Comparison of ENCODE assay signal across 13 cellular contexts in the genomic region with DNA sequence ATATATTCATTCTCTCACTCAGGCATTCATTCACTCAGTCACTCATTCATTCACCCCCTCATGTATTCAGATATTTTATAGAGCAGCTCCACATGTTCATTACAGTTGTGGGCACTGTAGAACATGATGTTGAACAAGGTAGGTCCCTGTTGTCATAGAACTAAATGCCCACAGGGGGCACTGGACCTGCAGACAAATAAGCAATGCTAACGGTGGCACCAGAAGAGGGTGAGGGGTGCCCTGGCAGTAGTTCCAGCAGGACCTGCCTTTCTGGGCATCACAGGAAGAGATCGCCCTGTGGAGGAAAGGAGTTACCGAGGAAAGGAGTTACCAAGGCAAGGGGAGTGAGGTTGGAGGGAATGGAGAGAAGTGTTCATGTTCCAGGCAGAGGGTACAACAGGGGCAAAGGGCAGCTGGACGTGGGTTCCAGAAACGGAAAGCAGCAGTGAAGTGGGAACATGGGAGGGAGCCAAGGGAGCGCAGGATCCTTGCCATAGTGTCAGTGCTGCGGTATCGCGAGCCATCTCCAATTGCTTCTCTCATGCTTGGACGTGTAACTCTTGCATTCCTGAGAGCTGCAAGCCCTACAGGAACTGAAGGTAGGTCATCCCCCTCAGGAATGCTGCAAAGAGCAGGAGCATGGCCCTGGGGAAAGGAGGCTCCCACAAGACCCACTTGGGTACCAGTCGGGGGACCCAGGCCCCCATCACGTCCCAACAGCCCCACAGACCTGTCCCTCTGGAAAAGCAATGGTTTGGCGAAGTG.
DNase-seq lines count a peak whose midpoint lies in the region; ATAC-seq and TF ChIP-seq lines count a peak whose summit lies in the region.
"Had no signal": no experiment of that assay in that cellular context is flagged by ENCODE, and none has a peak within 500 bp of the region (broad histone marks: within the 10 kb centered on the region; RNA-seq: fewer than 3 reads in every experiment).

No MANE protein-coding gene starts in this region.

- H3K4me3 ChIP-seq in suprapubic skin (peak overlapping the region; percentile 30), sigmoid colon (no peak overlapping the region)
- H3K4me3 ChIP-seq: BLaER1, pancreas had no signal

- peak overlapping the region; percentile 34 to 53 for H3K4me3 Mint-ChIP-seq in activated T-cell treated with anti-CD3 and anti-CD28 coated beads, Interleukin-2, amount 50 U/mL, for 72 hours
- H3K4me3 Mint-ChIP-seq in activated T-cell treated with anti-CD3 and anti-CD28 coated beads, Interleukin-2, amount 50 U/mL, for 24 hours, result no peak overlapping the region
- H3K4me3 Mint-ChIP-seq in chondrocyte (ENCODE audit: unreplicated experiment), result no peak overlapping the region

- ATAC-seq in activated T-cell treated with anti-CD3 and anti-CD28 coated beads, Interleukin-2, amount 50 U/mL, for 72 hours (replicated peaks in 1 of 2), result no peak
- ATAC-seq: pancreas had no signal

- H3K4me1 ChIP-seq in suprapubic skin (peaks cover 12% of the 10 kb centered on the region), sigmoid colon (no peaks in the 10 kb centered on the region)
- H3K4me1 ChIP-seq: pancreas had no signal

- DNase-seq in activated T-cell treated with anti-CD3 and anti-CD28 coated beads, Interleukin-2, amount 50 U/mL, for 72 hours, result no peak
- no peak for DNase-seq in activated T-cell treated with anti-CD3 and anti-CD28 coated beads, Interleukin-2, amount 50 U/mL, for 24 hours
- peak; percentile 24 for DNase-seq in MV-4-11 (lab: John Stamatoyannopoulos, UW)
- DNase-seq in chondrocyte (ENCODE audit: low spot score), result no peak
- DNase-seq in suprapubic skin (ENCODE audit: low spot score in 2 of 2), result no peak
- DNase-seq in sigmoid colon, result no peak
- DNase-seq in DMS53 treated with DMSO at 0.1 percent for 48 hours (lab: John Stamatoyannopoulos, UW; ENCODE audit: unreplicated experiment), result no peak
- no peak for DNase-seq in NCI-H345 treated with DMSO at 0.1 percent for 48 hours (lab: John Stamatoyannopoulos, UW; ENCODE audit: unreplicated experiment)
- DNase-seq: activated T-cell treated with anti-CD3 and anti-CD28 coated beads for 4 hours, kidney glomerular epithelial cell, NCI-H510A treated with DMSO at 0.1 percent for 48 hours, pancreas had no signal

- TF ChIP-seq CTCF in chondrocyte (IDR thresholded peaks at IDR 0.05), result peak; percentile 46
- TF ChIP-seq CTCF in suprapubic skin (IDR thresholded peaks at IDR 0.05), result no peak
- TF ChIP-seq CTCF in sigmoid colon (IDR thresholded peaks at IDR 0.05), result no peak

- TF ChIP-seq POLR2A in suprapubic skin (IDR thresholded peaks at IDR 0.05), result no peak
- TF ChIP-seq POLR2A in sigmoid colon (IDR thresholded peaks at IDR 0.05), result no peak

- H3K27ac ChIP-seq in suprapubic skin (no peak overlapping the region), sigmoid colon (no peak overlapping the region)
- H3K27ac ChIP-seq: BLaER1, pancreas had no signal

- peaks cover 5 to 6% of the 10 kb centered on the region in 2 donors for H3K9me3 Mint-ChIP-seq in activated T-cell treated with anti-CD3 and anti-CD28 coated beads, Interleukin-2, amount 50 U/mL, for 72 hours
- peaks cover 3% of the 10 kb centered on the region for H3K9me3 Mint-ChIP-seq in activated T-cell treated with anti-CD3 and anti-CD28 coated beads, Interleukin-2, amount 50 U/mL, for 24 hours
- no peaks in the 10 kb centered on the region for H3K9me3 Mint-ChIP-seq in chondrocyte (ENCODE audit: low read depth)

- peak overlapping the region; percentile 40 for H3K27ac Mint-ChIP-seq in activated T-cell treated with anti-CD3 and anti-CD28 coated beads, Interleukin-2, amount 50 U/mL, for 72 hours
- no peak overlapping the region for H3K27ac Mint-ChIP-seq in activated T-cell treated with anti-CD3 and anti-CD28 coated beads, Interleukin-2, amount 50 U/mL, for 24 hours
- H3K27ac Mint-ChIP-seq in chondrocyte (ENCODE audit: unreplicated experiment), result no peak overlapping the region

- WGBS in suprapubic skin, result 45% methylated on average over 13 of the region's 13 CpGs
- 84 to 91% methylated on average over 13 of the region's 13 CpGs for WGBS in sigmoid colon, 2 donors

- H3K36me3 ChIP-seq in suprapubic skin (no peaks in the 10 kb centered on the region), sigmoid colon (no peaks in the 10 kb centered on the region)
- H3K36me3 ChIP-seq: BLaER1, pancreas had no signal

- H3K27me3 Mint-ChIP-seq in activated T-cell treated with anti-CD3 and anti-CD28 coated beads, Interleukin-2, amount 50 U/mL, for 72 hours (ENCODE audit: low read depth), result peaks cover 10% of the 10 kb centered on the region
- peaks cover 8% of the 10 kb centered on the region for H3K27me3 Mint-ChIP-seq in activated T-cell treated with anti-CD3 and anti-CD28 coated beads, Interleukin-2, amount 50 U/mL, for 24 hours
- no peaks in the 10 kb centered on the region for H3K27me3 Mint-ChIP-seq in chondrocyte (ENCODE audit: low read depth)

- peaks cover 6% of the 10 kb centered on the region for H3K4me1 Mint-ChIP-seq in activated T-cell treated with anti-CD3 and anti-CD28 coated beads, Interleukin-2, amount 50 U/mL, for 72 hours (ENCODE audit: low read depth)
- peaks cover 11% of the 10 kb centered on the region for H3K4me1 Mint-ChIP-seq in activated T-cell treated with anti-CD3 and anti-CD28 coated beads, Interleukin-2, amount 50 U/mL, for 24 hours (ENCODE audit: low read depth)
- H3K4me1 Mint-ChIP-seq in chondrocyte (ENCODE audit: low read depth), result peaks cover 2% of the 10 kb centered on the region

- H3K9me3 ChIP-seq in suprapubic skin (no peaks in the 10 kb centered on the region), sigmoid colon (no peaks in the 10 kb centered on the region)
- H3K9me3 ChIP-seq: BLaER1, pancreas had no signal

- intact Hi-C loops in sigmoid colon (cut with DNase I), result no loop called here

- H3K36me3 Mint-ChIP-seq in activated T-cell treated with anti-CD3 and anti-CD28 coated beads, Interleukin-2, amount 50 U/mL, for 72 hours (ENCODE audit: insufficient read depth in 2 of 2), result no peaks in the 10 kb centered on the region
- no peaks in the 10 kb centered on the region for H3K36me3 Mint-ChIP-seq in activated T-cell treated with anti-CD3 and anti-CD28 coated beads, Interleukin-2, amount 50 U/mL, for 24 hours (ENCODE audit: low read depth)
- no peaks in the 10 kb centered on the region for H3K36me3 Mint-ChIP-seq in chondrocyte (ENCODE audit: low read depth)

- H3K27me3 ChIP-seq in suprapubic skin (peaks cover 2% of the 10 kb centered on the region), sigmoid colon (no peaks in the 10 kb centered on the region)
- H3K27me3 ChIP-seq: BLaER1, pancreas had no signal

- TF ChIP-seq EP300 in suprapubic skin (IDR thresholded peaks at IDR 0.05) (no peak), sigmoid colon (IDR thresholded peaks at IDR 0.05) (no peak)

Comparison
In these comparisons a context has a peak if more than half of its experiments do, and no peak if none do; other contexts are left out.
1. H3K4me3 Mint-ChIP-seq: peak in activated T-cell treated with anti-CD3 and anti-CD28 coated beads, Interleukin-2, amount 50 U/mL, for 72 hours (2 of 2); none in activated T-cell treated with anti-CD3 and anti-CD28 coated beads, Interleukin-2, amount 50 U/mL, for 24 hours (single experiment) and chondrocyte (single experiment).